ENCODE assay signal across 8 cellular contexts in genomic region chr7:83976302-83976701, GRCh38.
DNase-seq lines count a peak whose midpoint lies in the region; ATAC-seq, FAIRE-seq and TF ChIP-seq lines count a peak whose summit lies in the region.

No MANE protein-coding gene starts in this region.

- POLR2A ChIA-PET in GM10248 (lab: Yijun Ruan, JAX): no interaction called here

- intact Hi-C loops in testis (cut with DNase I; ENCODE audit: low total_unique reads): no loop called here

- no peaks in the 10 kb centered on the region for H3K9me3 ChIP-seq in HAP-1
- H3K9me3 ChIP-seq in testis: no peaks in the 10 kb centered on the region

- TF ChIP-seq CTCF in GM10248 (IDR thresholded peaks at IDR 0.05; ENCODE audit: control extremely low read depth, extremely low read depth, low read depth, missing control alignments): peak; percentile 69
- TF ChIP-seq CTCF in LNCaP clone FGC (IDR thresholded peaks at IDR 0.05; ENCODE audit: control insufficient read depth, extremely low read depth, insufficient read depth): peak; percentile 57
- TF ChIP-seq CTCF in glutamatergic neuron (IDR thresholded peaks at IDR 0.05; ENCODE audit: partially characterized antibody, unreplicated experiment): peak; percentile 82
- peak; percentile 42 to 65 (median 43) for TF ChIP-seq CTCF in testis (IDR thresholded peaks at IDR 0.05)
- no peak for TF ChIP-seq CTCF in omental fat pad (IDR thresholded peaks at IDR 0.05)

- H3K4me3 ChIP-seq in HAP-1: no peak overlapping the region
- no peak overlapping the region for H3K4me3 ChIP-seq in LNCaP clone FGC (ENCODE audit: low read depth, low read length)
- no peak overlapping the region for H3K4me3 ChIP-seq in testis

- no peak for ATAC-seq in omental fat pad (ENCODE audit: low FRiP score)

- H3K4me1 ChIP-seq in HAP-1 (no peaks in the 10 kb centered on the region), testis (no peaks in the 10 kb centered on the region)

- H3K27me3 Mint-ChIP-seq in glutamatergic neuron (ENCODE audit: unreplicated experiment): no peaks in the 10 kb centered on the region

- CTCF ChIA-PET in GM10248 (lab: Yijun Ruan, JAX): interaction anchor here (1.7 kb wide), 1 partner anchor 1048 kb away, joined by 7 read pairs; no protein-coding TSS in a partner anchor

- in situ Hi-C loops in HAP-1 (cut with MboI; ENCODE audit: low sequenced_read_pairs): loop anchor here (10.0 kb wide), 1 partner anchor 1048 kb away; no protein-coding TSS in a partner anchor

- no peak for TF ChIP-seq POLR2A in testis (IDR thresholded peaks at IDR 0.05)

- H3K27ac Mint-ChIP-seq in glutamatergic neuron (ENCODE audit: unreplicated experiment): no peak overlapping the region

- peak; percentile 90 for FAIRE-seq in A204.1 (lab: Jason Lieb, UNC)

- H3K27me3 ChIP-seq in HAP-1 (ENCODE audit: low read depth) (no peaks in the 10 kb centered on the region; the same call in 1 of the 2 replicates), testis (no peaks in the 10 kb centered on the region)

- no peak overlapping the region for H3K4me3 Mint-ChIP-seq in glutamatergic neuron (ENCODE audit: unreplicated experiment)

- no peaks in the 10 kb centered on the region for H3K4me1 Mint-ChIP-seq in glutamatergic neuron (ENCODE audit: low read depth, unreplicated experiment)

- no peaks in the 10 kb centered on the region for H3K9me3 Mint-ChIP-seq in glutamatergic neuron (ENCODE audit: unreplicated experiment)

- H3K36me3 ChIP-seq in HAP-1 (replicated peaks) (no peaks in the 10 kb centered on the region), testis (ENCODE audit: low read depth, missing control alignments) (no peaks in the 10 kb centered on the region)

- H3K36me3 Mint-ChIP-seq in glutamatergic neuron (ENCODE audit: unreplicated experiment): no peaks in the 10 kb centered on the region

- no peak overlapping the region for H3K27ac ChIP-seq in testis

- DNase-seq in GM10248 (ENCODE audit: extremely low spot score) (peak; percentile 20), HAP-1 (ENCODE audit: low spot score in 2 of 2) (peak; percentile 24 to 39), LNCaP clone FGC (ENCODE audit: low read depth) (no peak), SW480 (ENCODE audit: low spot score) (peak; percentile 53), glutamatergic neuron (no peak), testis (no peak), omental fat pad (ENCODE audit: low spot score) (no peak)

Comparison
In these comparisons a context has a peak if more than half of its experiments do, and no peak if none do; other contexts are left out.
1. DNase-seq: peak in GM10248 (single experiment), HAP-1 (2 of 2) and SW480 (single experiment); none in LNCaP clone FGC (single experiment), glutamatergic neuron (single experiment), testis (single experiment) and omental fat pad (single experiment).
2. CTCF ChIP-seq: peak in GM10248 (single experiment), LNCaP clone FGC (single experiment), glutamatergic neuron (single experiment) and testis (3 of 3); none in omental fat pad (0 of 3).